In genomic region chr7:92720604-92721350, GRCh38 we compare ENCODE assay signal across 8 cellular contexts.
A peak's percentile ranks its signal among the peaks of the same experiment; 100 is the strongest.
DNase-seq lines count a peak whose midpoint lies in the region; ATAC-seq and TF ChIP-seq lines count a peak whose summit lies in the region.

No MANE protein-coding gene starts in this region.

- no peaks in the 10 kb centered on the region for H3K27me3 ChIP-seq in cardiac muscle cell
- no peaks in the 10 kb centered on the region for H3K27me3 ChIP-seq in thyroid gland

- no peak for TF ChIP-seq POLR2A in thyroid gland (IDR thresholded peaks at IDR 0.05)

- H3K36me3 ChIP-seq in cardiac muscle cell: no peaks in the 10 kb centered on the region
- H3K36me3 ChIP-seq in thyroid gland: peaks cover 0 to 3% of the 10 kb centered on the region in 2 donors

- WGBS in thyroid gland, 2 donors: 90% methylated on average over 4 of the region's 4 CpGs

- no peak overlapping the region for H3K4me3 ChIP-seq in cardiac muscle cell
- H3K4me3 ChIP-seq in skeletal muscle cell (ENCODE audit: low read depth, low read length): no peak overlapping the region
- H3K4me3 ChIP-seq in thyroid gland (replicated peaks in 1 of 3): no peak overlapping the region

- TF ChIP-seq CTCF in cardiac muscle cell (IDR thresholded peaks at IDR 0.05; ENCODE audit: low read depth, low read length): no peak
- TF ChIP-seq CTCF in thyroid gland (IDR thresholded peaks at IDR 0.05): no peak

- no peak for DNase-seq in cardiac muscle cell (ENCODE audit: low read depth in 1 of 2, low spot score in 1 of 2)
- no peak for DNase-seq in left cardiac atrium
- peak; percentile 45 for DNase-seq in skeletal muscle cell (ENCODE audit: low read depth)
- DNase-seq in KG1 (lab: John Stamatoyannopoulos, UW): no peak
- DNase-seq in NCI-H526 (lab: John Stamatoyannopoulos, UW): no peak
- DNase-seq in thyroid gland: no peak

- H3K9me3 ChIP-seq in cardiac muscle cell (ENCODE audit: low read depth) (no peaks in the 10 kb centered on the region), thyroid gland (no peaks in the 10 kb centered on the region)

- intact Hi-C loops in left cardiac atrium (cut with DNase I) (loop anchor here in 1 of 2 donors (10.0 kb wide), 1 partner anchor 114 kb away; the partner anchor contains the start of gene CDK6), thyroid gland (cut with DNase I) (no loop called here)

- peak overlapping the region; percentile 45 for H3K27ac ChIP-seq in cardiac muscle cell
- no peak overlapping the region for H3K27ac ChIP-seq in thyroid gland

- ATAC-seq in left cardiac atrium: no peak
- ATAC-seq in HG02571 (IDR thresholded peaks at IDR 0.05; ENCODE audit: unreplicated experiment): peak; percentile 68
- peak; percentile 35 for ATAC-seq in HG03575 (IDR thresholded peaks at IDR 0.05; ENCODE audit: extremely low read depth, insufficient number of reproducible peaks, low FRiP score, unreplicated experiment)

- H3K4me1 ChIP-seq in cardiac muscle cell (ENCODE audit: low read depth): peaks cover 9% of the 10 kb centered on the region
- peaks cover 0 to 24% of the 10 kb centered on the region in 2 donors for H3K4me1 ChIP-seq in thyroid gland

Comparison
In these comparisons a context has a peak if more than half of its experiments do, and no peak if none do; other contexts are left out.
1. ATAC-seq: peak in HG02571 (single experiment) and HG03575 (single experiment); none in left cardiac atrium (0 of 2).